In genomic region chr19:4967738-4968461, GRCh38 we compare ENCODE assay signal across 1 cellular context.
A peak's percentile ranks its signal among the peaks of the same experiment; 100 is the strongest.
TF ChIP-seq lines count a peak whose summit lies in the region.

No MANE protein-coding gene starts in this region.

TF ChIP-seq in HEK293, 187 proteins besides CTCF, POLR2A, EP300 and RAD21 (continued from another document and continues in another):
- TF ChIP-seq ZNF449 (tag by site-specific recombination; IDR thresholded peaks at IDR 0.05) (no peak), RBAK (tag by site-specific recombination; IDR thresholded peaks at IDR 0.05) (no peak), HOXD13 (CRISPR knock-in tag; IDR thresholded peaks at IDR 0.05; ENCODE audit: borderline replicate concordance) (no peak), ZNF654 (tag by site-specific recombination; IDR thresholded peaks at IDR 0.05; ENCODE audit: low read depth) (no peak), PRDM6 (tag by site-specific recombination; IDR thresholded peaks at IDR 0.05) (no peak), ZNF610 (tag by site-specific recombination; IDR thresholded peaks at IDR 0.05; ENCODE audit: borderline replicate concordance) (no peak), ZNF791 (tag by site-specific recombination; IDR thresholded peaks at IDR 0.05) (no peak), ZNF423 (tag by site-specific recombination; IDR thresholded peaks at IDR 0.05) (no peak), ZNF645 (tag by site-specific recombination; IDR thresholded peaks at IDR 0.05) (no peak), TRIM28 (IDR thresholded peaks at IDR 0.05; ENCODE audit: borderline replicate concordance, low read length) (no peak), ZNF548 (tag by site-specific recombination; IDR thresholded peaks at IDR 0.05) (no peak), ZNF76 (tag by site-specific recombination; IDR thresholded peaks at IDR 0.05; ENCODE audit: borderline replicate concordance, low read depth) (no peak), HIC1 (tag by site-specific recombination; IDR thresholded peaks at IDR 0.05) (no peak), ZNF692 (tag by site-specific recombination; IDR thresholded peaks at IDR 0.05) (no peak; the same call in 1 of the 2 replicates), ZNF561 (tag by site-specific recombination; IDR thresholded peaks at IDR 0.05; ENCODE audit: borderline replicate concordance) (no peak), ZFP37 (tag by site-specific recombination; IDR thresholded peaks at IDR 0.05) (no peak), GLI2 (tag by site-specific recombination; IDR thresholded peaks at IDR 0.05; ENCODE audit: borderline replicate concordance, low read depth) (no peak), ZFP3 (tag by site-specific recombination; IDR thresholded peaks at IDR 0.05; ENCODE audit: low read depth) (no peak), ZNF324 (tag by site-specific recombination; IDR thresholded peaks at IDR 0.05) (no peak), ZNF677 (tag by site-specific recombination; IDR thresholded peaks at IDR 0.05) (no peak), ZNF707 (tag by site-specific recombination; IDR thresholded peaks at IDR 0.05) (no peak), ZNF140 (tag by site-specific recombination; IDR thresholded peaks at IDR 0.05) (no peak), ZNF792 (tag by site-specific recombination; IDR thresholded peaks at IDR 0.05) (no peak), ZNF544 (tag by site-specific recombination; IDR thresholded peaks at IDR 0.05) (no peak), ZNF221 (tag by site-specific recombination; IDR thresholded peaks at IDR 0.05; ENCODE audit: borderline replicate concordance) (no peak), ZNF426 (tag by site-specific recombination; IDR thresholded peaks at IDR 0.05) (no peak), KLF7 (tag by site-specific recombination; IDR thresholded peaks at IDR 0.05; ENCODE audit: borderline replicate concordance) (peak; percentile 59; the same call in 1 of the 2 replicates), ZNF174 (tag by site-specific recombination; IDR thresholded peaks at IDR 0.05) (no peak), ZNF416 (tag by site-specific recombination; IDR thresholded peaks at IDR 0.05) (no peak), ZNF510 (tag by site-specific recombination; IDR thresholded peaks at IDR 0.05; ENCODE audit: insufficient replicate concordance) (no peak), ZNF560 (tag by site-specific recombination; IDR thresholded peaks at IDR 0.05; ENCODE audit: borderline replicate concordance) (no peak), ZBTB6 (tag by site-specific recombination; IDR thresholded peaks at IDR 0.05) (no peak), BCL11B (tag by site-specific recombination; IDR thresholded peaks at IDR 0.05; ENCODE audit: low read depth) (no peak), GFI1B (tag by site-specific recombination; IDR thresholded peaks at IDR 0.05) (no peak), ZBTB20 (tag by site-specific recombination; IDR thresholded peaks at IDR 0.05) (peak; percentile 39; the same call in 1 of the 2 replicates), GLIS1 (tag by site-specific recombination; IDR thresholded peaks at IDR 0.05) (peak; percentile 72), ZNF664 (tag by site-specific recombination; IDR thresholded peaks at IDR 0.05) (no peak), ZSCAN23 (tag by site-specific recombination; IDR thresholded peaks at IDR 0.05) (no peak), ZNF362 (tag by site-specific recombination; IDR thresholded peaks at IDR 0.05) (no peak), ZNF624 (tag by site-specific recombination; IDR thresholded peaks at IDR 0.05) (no peak), SCRT2 (tag by site-specific recombination; IDR thresholded peaks at IDR 0.05) (no peak), ZNF747 (tag by site-specific recombination; IDR thresholded peaks at IDR 0.05) (no peak), ZNF16 (tag by site-specific recombination; IDR thresholded peaks at IDR 0.05; ENCODE audit: low read depth) (no peak), YY2 (tag by site-specific recombination; IDR thresholded peaks at IDR 0.05) (no peak), SCRT1 (tag by site-specific recombination; IDR thresholded peaks at IDR 0.05; ENCODE audit: borderline replicate concordance) (no peak), ZNF266 (tag by site-specific recombination; IDR thresholded peaks at IDR 0.05; ENCODE audit: low read depth) (no peak), MZF1 (tag by site-specific recombination; IDR thresholded peaks at IDR 0.05; ENCODE audit: borderline replicate concordance) (peak; percentile 56), INSM2 (tag by site-specific recombination; IDR thresholded peaks at IDR 0.05) (no peak), ZNF596 (tag by site-specific recombination; IDR thresholded peaks at IDR 0.05) (no peak), ZNF621 (tag by site-specific recombination; IDR thresholded peaks at IDR 0.05) (no peak), REPIN1 (tag by site-specific recombination; IDR thresholded peaks at IDR 0.05; ENCODE audit: low read depth) (no peak), ZNF354C (tag by site-specific recombination; IDR thresholded peaks at IDR 0.05; ENCODE audit: borderline replicate concordance, low read depth) (no peak), ZNF214 (tag by site-specific recombination; IDR thresholded peaks at IDR 0.05; ENCODE audit: borderline replicate concordance) (no peak), MYNN (tag by site-specific recombination; IDR thresholded peaks at IDR 0.05; ENCODE audit: borderline replicate concordance) (no peak), PRDM1 (tag by site-specific recombination; IDR thresholded peaks at IDR 0.05) (no peak), ZNF629 (tag by site-specific recombination; IDR thresholded peaks at IDR 0.05) (no peak), ELK4 (IDR thresholded peaks at IDR 0.05; ENCODE audit: borderline replicate concordance, low read depth, low read length) (no peak), SETDB1 (IDR thresholded peaks at IDR 0.05; ENCODE audit: insufficient read length, low read length) (no peak), KLF17 (tag by site-specific recombination; IDR thresholded peaks at IDR 0.05) (no peak)
